8 cellular contexts compared by ENCODE assay signal in genomic region chr12:19129121-19129485, GRCh38. TPM values are rescaled to one million over a fixed set of nuclear protein-coding genes. Genes with fewer than 3 reads are reported as not detected.
DNase-seq lines count a peak whose midpoint lies in the region; ATAC-seq and TF ChIP-seq lines count a peak whose summit lies in the region.

No MANE protein-coding gene starts in this region.

- peaks cover 47% of the 10 kb centered on the region for H3K27me3 Mint-ChIP-seq in activated T-cell treated with anti-CD3 and anti-CD28 coated beads, Interleukin-2, amount 50 U/mL, for 24 hours

- peaks cover 11% of the 10 kb centered on the region for H3K9me3 Mint-ChIP-seq in activated T-cell treated with anti-CD3 and anti-CD28 coated beads, Interleukin-2, amount 50 U/mL, for 24 hours

- peaks cover 9 to 10% of the 10 kb centered on the region in 2 donors for H3K4me1 ChIP-seq in thoracic aorta (ENCODE audit: control insufficient read depth in 1 of 2, low read depth in 2 of 2)

- H3K27ac Mint-ChIP-seq in activated T-cell treated with anti-CD3 and anti-CD28 coated beads, Interleukin-2, amount 50 U/mL, for 24 hours = no peak overlapping the region

- peaks cover 22% of the 10 kb centered on the region for H3K4me1 Mint-ChIP-seq in activated T-cell treated with anti-CD3 and anti-CD28 coated beads, Interleukin-2, amount 50 U/mL, for 24 hours (ENCODE audit: low read depth)

- peak overlapping the region; percentile 79 to 83 for H3K27ac ChIP-seq in thoracic aorta

- H3K36me3 Mint-ChIP-seq in activated T-cell treated with anti-CD3 and anti-CD28 coated beads, Interleukin-2, amount 50 U/mL, for 24 hours (ENCODE audit: low read depth) = peaks cover 4% of the 10 kb centered on the region

- no peak for DNase-seq in activated T-cell treated with anti-CD3 and anti-CD28 coated beads, Interleukin-2, amount 50 U/mL, for 24 hours
- DNase-seq in activated T-cell treated with anti-CD3 and anti-CD28 coated beads, Interleukin-2, amount 50 U/mL, for 1 hour = no peak
- DNase-seq in amniotic epithelial cell (ENCODE audit: low read depth) (peak; percentile 52), kidney glomerular epithelial cell (lab: John Stamatoyannopoulos, UW) (peak; percentile 34), thoracic aorta (ENCODE audit: low spot score) (no peak), DMS 273 treated with DMSO at 0.1 percent for 48 hours (lab: John Stamatoyannopoulos, UW) (no peak)

- ATAC-seq in thoracic aorta (ENCODE audit: insufficient number of reproducible peaks, low FRiP score, low read depth) (no peak), GM18858 (IDR thresholded peaks at IDR 0.05; ENCODE audit: unreplicated experiment) (no peak), GM21825 (IDR thresholded peaks at IDR 0.05; ENCODE audit: unreplicated experiment) (no peak)

- TF ChIP-seq CTCF in thoracic aorta (IDR thresholded peaks at IDR 0.05) = no peak

- H3K4me3 ChIP-seq in thoracic aorta = peak overlapping the region; percentile 72

- no peaks in the 10 kb centered on the region for H3K27me3 ChIP-seq in thoracic aorta (replicated peaks; ENCODE audit: insufficient read depth)

- H3K4me3 Mint-ChIP-seq in activated T-cell treated with anti-CD3 and anti-CD28 coated beads, Interleukin-2, amount 50 U/mL, for 24 hours = peak overlapping the region; percentile 65

- peaks cover 10% of the 10 kb centered on the region for H3K9me3 ChIP-seq in thoracic aorta

- no peaks in the 10 kb centered on the region for H3K36me3 ChIP-seq in thoracic aorta

RNA-seq across cellular contexts. Expression of gene PLEKHA5, which starts 0.4 kb away (rescaled TPM):
- total RNA-seq in thoracic aorta = 10 to 100 TPM; 18.4 to 27.7 TPM

Comparison
In these comparisons a context has a peak if more than half of its experiments do, and no peak if none do; other contexts are left out.
1. DNase-seq: peak in amniotic epithelial cell (single experiment) and kidney glomerular epithelial cell (single experiment); none in activated T-cell treated with anti-CD3 and anti-CD28 coated beads, Interleukin-2, amount 50 U/mL, for 24 hours (single experiment), activated T-cell treated with anti-CD3 and anti-CD28 coated beads, Interleukin-2, amount 50 U/mL, for 1 hour (single experiment), thoracic aorta (single experiment) and DMS 273 treated with DMSO at 0.1 percent for 48 hours (single experiment).